Comparison of ENCODE assay signal across 26 cellular contexts in the genomic region with DNA sequence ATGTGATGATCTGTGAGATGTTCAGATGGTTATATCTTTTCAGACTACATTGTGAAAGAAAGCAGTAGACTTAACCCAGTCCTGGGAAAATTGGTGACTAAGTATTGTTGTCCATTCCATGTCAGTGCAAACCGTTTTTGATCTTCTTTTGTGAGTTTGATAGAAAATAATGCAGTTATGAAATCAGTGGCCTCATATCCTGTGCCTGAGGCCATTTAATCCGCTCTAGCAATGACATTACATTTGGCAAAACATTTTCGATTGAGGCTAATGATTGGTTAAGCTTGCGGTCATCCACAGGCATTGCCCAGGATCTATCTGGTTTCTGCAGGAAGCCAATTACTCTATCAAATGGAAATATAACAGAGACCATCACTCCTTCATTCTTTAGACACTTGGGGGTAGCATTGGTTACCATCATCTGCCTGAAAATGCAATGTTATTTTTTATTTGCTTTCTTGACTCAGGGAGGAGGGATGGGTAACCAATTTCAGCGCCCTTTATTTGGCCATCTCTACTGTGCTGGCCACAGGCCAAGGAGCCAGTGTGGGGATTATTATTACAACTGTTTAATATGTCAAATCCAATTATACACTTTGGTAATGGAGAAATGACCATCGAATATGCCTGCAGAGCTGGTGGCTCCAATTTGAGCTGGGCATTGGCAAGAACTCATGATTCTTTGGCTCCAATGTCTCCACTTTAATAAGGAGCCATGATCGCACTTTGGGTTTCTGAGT.
"Had no signal": no experiment of that assay in that cellular context is flagged by ENCODE, and none has a peak within 500 bp of the region (broad histone marks: within the 10 kb centered on the region; RNA-seq: fewer than 3 reads in every experiment).

No MANE protein-coding gene starts in this region.

- H3K9me3 Mint-ChIP-seq: effector memory CD8-positive, alpha-beta T cell had no signal

- H3K36me3 Mint-ChIP-seq: activated naive CD8-positive, alpha-beta T cell; memory B cell; naive thymus-derived CD4-positive, alpha-beta T cell; stimulated activated naive B cell treated with anti-CD40 and anti-IgM and Interleukin-4, amounts not matched to agents 10 μg/mL and 1 μg/mL and 100 μg/mL, for 72 hours had no signal

- DNase-seq: activated CD4-positive, alpha-beta T cell treated with anti-CD3 and anti-CD28 coated beads for 4 hours; activated CD4-positive, alpha-beta T cell treated with anti-CD3 and anti-CD28 coated beads, Interleukin-2, amount 50 U/mL, for 4 hours; activated effector memory CD4-positive, alpha-beta T cell treated with Interleukin-2 at 50 U/mL for 16 hours; activated naive CD4-positive, alpha-beta T cell treated with Interleukin-2 at 50 U/mL for 16 hours; activated T-cell treated with anti-CD3 and anti-CD28 coated beads for 4 hours; aorta; body of pancreas; cerebellar nuclear complex; dorsolateral prefrontal cortex; effector memory CD8-positive, alpha-beta T cell; left cardiac atrium; midbrain; naive thymus-derived CD4-positive, alpha-beta T cell; pancreas; psoas muscle; sigmoid colon; stimulated activated CD4-positive, alpha-beta T cell treated with anti-CD3 and anti-CD28 coated beads, Interleukin-15, amount 100 ng/mL, for 24 hours; stimulated activated CD4-positive, alpha-beta T cell treated with anti-CD3 and anti-CD28 coated beads, Interleukin-2, amount 100 ng/mL, for 24 hours; stimulated activated naive B cell treated with anti-CD40 and anti-IgM and Interleukin-4, amounts not matched to agents 10 μg/mL and 1 μg/mL and 100 μg/mL, for 72 hours; stomach; T-helper 9 cell; tibial artery had no signal

- H3K4me1 Mint-ChIP-seq: memory B cell; stimulated activated naive B cell treated with anti-CD40 and anti-IgM and Interleukin-4, amounts not matched to agents 10 μg/mL and 1 μg/mL and 100 μg/mL, for 72 hours had no signal

- H3K27me3 Mint-ChIP-seq: activated naive CD8-positive, alpha-beta T cell; memory B cell had no signal

- ATAC-seq: body of pancreas; effector memory CD8-positive, alpha-beta T cell; gastroesophageal sphincter; left cardiac atrium; naive thymus-derived CD4-positive, alpha-beta T cell; pancreas; psoas muscle; stimulated activated naive B cell treated with anti-CD40 and anti-IgM and Interleukin-4, amounts not matched to agents 10 μg/mL and 1 μg/mL and 100 μg/mL, for 72 hours had no signal

- H3K4me3 Mint-ChIP-seq: activated naive CD8-positive, alpha-beta T cell; effector memory CD8-positive, alpha-beta T cell; memory B cell; naive thymus-derived CD4-positive, alpha-beta T cell; stimulated activated naive B cell treated with anti-CD40 and anti-IgM and Interleukin-4, amounts not matched to agents 10 μg/mL and 1 μg/mL and 100 μg/mL, for 72 hours; T-helper 1 cell treated with Interleukin-12 subunit alpha and Interleukin-12 subunit beta and Interleukin-4 antibody, amounts not matched to agents 30 μg/mL and 1 μg/mL, for 36 hours had no signal

- H3K27ac Mint-ChIP-seq: activated naive CD8-positive, alpha-beta T cell; memory B cell; naive thymus-derived CD4-positive, alpha-beta T cell; stimulated activated naive B cell treated with anti-CD40 and anti-IgM and Interleukin-4, amounts not matched to agents 10 μg/mL and 1 μg/mL and 100 μg/mL, for 72 hours; T-helper 1 cell treated with Interleukin-12 subunit alpha and Interleukin-12 subunit beta and Interleukin-4 antibody, amounts not matched to agents 30 μg/mL and 1 μg/mL, for 36 hours had no signal
